ENCODE assay signal across 8 cellular contexts in genomic region chr17:27354051-27354490, GRCh38.
DNase-seq lines count a peak whose midpoint lies in the region; ATAC-seq and TF ChIP-seq lines count a peak whose summit lies in the region.

No MANE protein-coding gene starts in this region.

- H3K27ac Mint-ChIP-seq in progenitor cell of endocrine pancreas, result peak overlapping the region; percentile 86

- peaks cover 17% of the 10 kb centered on the region for H3K27me3 ChIP-seq in OCI-LY3 (ENCODE audit: low read depth, low read length)

- no peaks in the 10 kb centered on the region for H3K36me3 ChIP-seq in OCI-LY3 (replicated peaks; ENCODE audit: low read depth, low read length)

- H3K36me3 Mint-ChIP-seq in progenitor cell of endocrine pancreas (ENCODE audit: insufficient read depth), result no peaks in the 10 kb centered on the region

- peak overlapping the region; percentile 54; the same call in 1 of the 2 replicates for H3K9ac ChIP-seq in OCI-LY3 (ENCODE audit: low read length)

- H3K4me1 ChIP-seq in OCI-LY3 (ENCODE audit: low read length), result peaks cover 9% of the 10 kb centered on the region

- peak overlapping the region; percentile 92; the same call in 1 of the 2 replicates for H2AFZ ChIP-seq in OCI-LY3 (ENCODE audit: low read depth, low read length)

- H4K20me1 ChIP-seq in OCI-LY3 (ENCODE audit: insufficient read depth, low read length), result no peaks in the 10 kb centered on the region

- H3K4me1 Mint-ChIP-seq in progenitor cell of endocrine pancreas (ENCODE audit: low read depth), result peaks cover 4% of the 10 kb centered on the region

- no peak for TF ChIP-seq CTCF in GM13977 (IDR thresholded peaks at IDR 0.05; ENCODE audit: extremely low read depth, insufficient read depth, missing control alignments)
- TF ChIP-seq CTCF in OCI-LY3 (IDR thresholded peaks at IDR 0.05; ENCODE audit: low read depth, low read length), result no peak
- no peak for TF ChIP-seq CTCF in epithelial cell of proximal tubule (conservative IDR thresholded peaks at IDR 0.05; ENCODE audit: low read depth, low read length)
- no peak for TF ChIP-seq CTCF in progenitor cell of endocrine pancreas (IDR thresholded peaks at IDR 0.05; ENCODE audit: unreplicated experiment)

- H3K27ac ChIP-seq in OCI-LY3 (ENCODE audit: low read length), result no peak overlapping the region

- in situ Hi-C loops in GM13977 (cut with MboI; ENCODE audit: low pct_unique_long_range_greater_than_20kb, low sequenced_read_pairs, unreplicated experiment), result loop anchor here (10.0 kb wide), 1 partner anchor 241 kb away; no protein-coding TSS in a partner anchor

- DNase-seq in GM13977 (ENCODE audit: low spot score), result peak; percentile 36
- no peak for DNase-seq in epithelial cell of proximal tubule (ENCODE audit: low read depth)
- no peak for DNase-seq in progenitor cell of endocrine pancreas (ENCODE audit: low spot score, unreplicated experiment)
- no peak for DNase-seq in HPDE6-E6E7 (ENCODE audit: extremely low spot score)
- no peak for DNase-seq in AG20443 (ENCODE audit: low spot score)

- H3K4me2 ChIP-seq in OCI-LY3 (ENCODE audit: low read length), result peak overlapping the region; percentile 96

- H3K4me3 ChIP-seq in OCI-LY3 (ENCODE audit: low read length) (peak overlapping the region; percentile 88), epithelial cell of proximal tubule (ENCODE audit: low read depth, low read length) (peak overlapping the region; percentile 74)

- H3K9me3 Mint-ChIP-seq in progenitor cell of endocrine pancreas (ENCODE audit: low read depth), result no peaks in the 10 kb centered on the region

- peak overlapping the region; percentile 71 for H3K4me3 Mint-ChIP-seq in progenitor cell of endocrine pancreas (ENCODE audit: low read depth)

- ATAC-seq in HG02870 (IDR thresholded peaks at IDR 0.05; ENCODE audit: unreplicated experiment) (no peak), GM21825 (IDR thresholded peaks at IDR 0.05; ENCODE audit: unreplicated experiment) (no peak)

- H3K79me2 ChIP-seq in OCI-LY3 (ENCODE audit: low read length), result no peaks in the 10 kb centered on the region

- no peaks in the 10 kb centered on the region for H3K27me3 Mint-ChIP-seq in progenitor cell of endocrine pancreas

- H3K9me3 ChIP-seq in OCI-LY3 (ENCODE audit: insufficient read depth, low read length), result no peaks in the 10 kb centered on the region
